Comparison of ENCODE assay signal across 4 cellular contexts in the genomic region with DNA sequence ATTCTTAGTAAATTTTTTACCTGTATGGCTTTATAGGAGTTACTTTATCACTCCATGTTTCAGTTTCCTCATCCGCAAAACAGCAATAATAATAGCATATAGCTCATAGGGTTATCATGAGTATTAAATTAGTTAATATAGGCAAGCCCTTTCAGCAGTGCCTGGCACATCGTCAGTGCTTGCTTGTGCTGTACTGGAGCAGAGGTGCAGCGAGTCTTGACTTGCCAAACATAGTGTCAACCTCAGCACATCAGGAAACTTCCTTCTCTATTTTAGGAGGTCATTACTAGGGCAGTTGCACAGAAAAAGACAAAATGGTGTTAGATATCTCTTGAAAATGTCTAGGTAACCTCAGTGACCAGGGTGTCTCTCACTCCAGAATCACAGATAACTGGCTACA. TPM values are rescaled to one million over a fixed set of nuclear protein-coding genes. Genes with fewer than 3 reads are reported as not detected.
"Had no signal": no experiment of that assay in that cellular context is flagged by ENCODE, and none has a peak within 500 bp of the region (broad histone marks: within the 10 kb centered on the region; RNA-seq: fewer than 3 reads in every experiment).

No MANE protein-coding gene starts in this region.

RNA-seq across cellular contexts. Expression of gene NUDT4B, which starts 33.1 kb away (rescaled TPM):
- total RNA-seq: lower lobe of right lung; mesothelial cell of epicardium; naive thymus-derived CD8-positive, alpha-beta T cell; osteocyte had no signal
